In the genomic region with DNA sequence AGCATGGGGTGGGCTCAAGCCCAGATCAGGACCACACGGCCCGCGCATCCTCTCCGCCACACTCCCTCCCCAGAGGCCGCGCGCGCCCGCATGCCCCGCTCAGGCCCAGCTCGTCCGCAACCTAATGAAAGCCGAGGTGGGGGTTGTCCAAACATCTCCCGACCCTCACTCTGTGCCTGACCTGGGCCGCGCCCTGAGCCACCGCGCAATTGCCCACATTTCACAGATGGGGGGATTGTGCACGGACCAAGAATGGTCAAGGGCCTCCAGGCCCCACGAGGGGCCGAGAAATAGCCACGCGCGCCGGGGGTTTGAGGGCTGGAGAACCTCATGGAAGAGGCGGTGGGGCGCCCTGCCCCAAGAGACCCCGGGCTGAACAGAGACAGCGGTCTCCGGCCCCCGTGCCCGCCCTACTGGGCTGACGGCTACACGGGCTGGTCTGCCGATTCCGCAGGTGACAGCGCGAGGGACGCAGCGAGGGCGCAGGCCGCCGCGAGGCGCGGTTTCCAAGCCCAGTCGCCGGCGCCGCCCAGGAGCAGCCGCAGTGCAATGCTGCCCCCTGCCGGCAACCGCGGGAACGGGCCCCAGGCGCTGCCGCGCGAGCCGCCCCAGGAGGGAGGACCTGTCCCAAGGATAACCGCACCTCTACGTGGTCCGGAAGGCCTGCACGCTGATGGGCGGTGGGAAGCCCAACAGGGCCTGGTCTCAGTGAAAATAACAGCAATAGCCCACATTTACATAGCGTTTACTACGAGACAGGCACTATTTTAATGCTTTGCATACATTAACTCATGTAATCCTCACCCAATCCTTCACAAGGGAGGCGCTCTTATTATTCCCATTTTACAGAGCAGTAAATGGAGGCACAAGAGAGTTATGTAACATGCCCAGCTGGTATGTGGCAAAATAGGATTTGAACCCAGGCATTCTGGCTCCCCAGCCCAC, we compare ENCODE assay signal across 8 cellular contexts. TPM values are rescaled to one million over a fixed set of nuclear protein-coding genes. Genes with fewer than 3 reads are reported as not detected.
A peak's percentile ranks its signal among the peaks of the same experiment; 100 is the strongest.
DNase-seq lines count a peak whose midpoint lies in the region; ATAC-seq and TF ChIP-seq lines count a peak whose summit lies in the region.

No MANE protein-coding gene starts in this region.

- ATAC-seq in GM21515 (IDR thresholded peaks at IDR 0.05; ENCODE audit: unreplicated experiment) (peak; percentile 96), SK-N-SH treated with all-trans-retinoic acid at 6 μM for 48 hours (peak; percentile 98)

- intact Hi-C loops in cardiac septum (cut with DNase I): loop anchor here (5.0 to 10.0 kb wide), 2 partner anchors 585 to 832 kb away; no protein-coding TSS in a partner anchor

- TF ChIP-seq CTCF in retinal pigment epithelial cell (conservative IDR thresholded peaks at IDR 0.05; ENCODE audit: low read depth, low read length): peak; percentile 79

- H3K4me3 ChIP-seq in retinal pigment epithelial cell (ENCODE audit: low read length): peak overlapping the region; percentile 17

- DNase-seq in EL (peak; percentile 58), HT1080 (ENCODE audit: low read depth) (peak; percentile 70), cardiac septum (ENCODE audit: low spot score) (peak; percentile 89), retinal pigment epithelial cell (ENCODE audit: low read depth) (no peak), NCI-H2029 (lab: John Stamatoyannopoulos, UW) (no peak)
- DNase-seq in activated naive CD4-positive, alpha-beta T cell treated with anti-CD3 and anti-CD28 coated beads, Interleukin-2, amount 50 U/mL, for 16 hours: peak; percentile 83

TF ChIP-seq in SK-N-SH treated with all-trans-retinoic acid at 6 μM for 48 hours, 23 proteins besides CTCF, POLR2A, EP300 and RAD21:
- TF ChIP-seq, protein P1, sequence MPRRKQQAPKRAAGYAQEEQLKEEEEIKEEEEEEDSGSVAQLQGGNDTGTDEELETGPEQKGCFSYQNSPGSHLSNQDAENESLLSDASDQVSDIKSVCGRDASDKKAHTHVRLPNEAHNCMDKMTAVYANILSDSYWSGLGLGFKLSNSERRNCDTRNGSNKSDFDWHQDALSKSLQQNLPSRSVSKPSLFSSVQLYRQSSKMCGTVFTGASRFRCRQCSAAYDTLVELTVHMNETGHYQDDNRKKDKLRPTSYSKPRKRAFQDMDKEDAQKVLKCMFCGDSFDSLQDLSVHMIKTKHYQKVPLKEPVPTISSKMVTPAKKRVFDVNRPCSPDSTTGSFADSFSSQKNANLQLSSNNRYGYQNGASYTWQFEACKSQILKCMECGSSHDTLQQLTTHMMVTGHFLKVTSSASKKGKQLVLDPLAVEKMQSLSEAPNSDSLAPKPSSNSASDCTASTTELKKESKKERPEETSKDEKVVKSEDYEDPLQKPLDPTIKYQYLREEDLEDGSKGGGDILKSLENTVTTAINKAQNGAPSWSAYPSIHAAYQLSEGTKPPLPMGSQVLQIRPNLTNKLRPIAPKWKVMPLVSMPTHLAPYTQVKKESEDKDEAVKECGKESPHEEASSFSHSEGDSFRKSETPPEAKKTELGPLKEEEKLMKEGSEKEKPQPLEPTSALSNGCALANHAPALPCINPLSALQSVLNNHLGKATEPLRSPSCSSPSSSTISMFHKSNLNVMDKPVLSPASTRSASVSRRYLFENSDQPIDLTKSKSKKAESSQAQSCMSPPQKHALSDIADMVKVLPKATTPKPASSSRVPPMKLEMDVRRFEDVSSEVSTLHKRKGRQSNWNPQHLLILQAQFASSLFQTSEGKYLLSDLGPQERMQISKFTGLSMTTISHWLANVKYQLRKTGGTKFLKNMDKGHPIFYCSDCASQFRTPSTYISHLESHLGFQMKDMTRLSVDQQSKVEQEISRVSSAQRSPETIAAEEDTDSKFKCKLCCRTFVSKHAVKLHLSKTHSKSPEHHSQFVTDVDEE (CRISPR knock-in tag; IDR thresholded peaks at IDR 0.05): 0 out of 2 replicates have a peak, but pooled peaks have one; percentile 25
- TF ChIP-seq ARNTL (CRISPR knock-in tag; IDR thresholded peaks at IDR 0.05; ENCODE audit: borderline replicate concordance, low read depth) (no peak), TOX (CRISPR knock-in tag; IDR thresholded peaks at IDR 0.05; ENCODE audit: borderline replicate concordance) (no peak), ZFP30 (CRISPR knock-in tag; IDR thresholded peaks at IDR 0.05) (no peak), CSDC2 (CRISPR knock-in tag; IDR thresholded peaks at IDR 0.05) (no peak), RARB (CRISPR knock-in tag; IDR thresholded peaks at IDR 0.05) (no peak), ESRRG (CRISPR knock-in tag; IDR thresholded peaks at IDR 0.05) (no peak), ZNF565 (CRISPR knock-in tag; conservative IDR thresholded peaks at IDR 0.05; ENCODE audit: low read depth) (no peak)

RNA-seq across cellular contexts. Expression of a gene that starts 10.5 kb away (rescaled TPM):
- total RNA-seq in HT1080 (2014; rRNA removed; shearing (Covaris generic)): 2.6 and 5.4 TPM in 2 replicates
- polyA plus RNA-seq in HT1080 (2015; cell fraction: cytosol; rRNA removed): 1.5 and 1.9 TPM in 2 replicates
- 2.1 and 2.3 TPM in 2 replicates for polyA plus RNA-seq in HT1080 (2015; cell fraction: nucleus; rRNA removed)
- 3.0 TPM for total RNA-seq in cardiac septum

Comparison
In these comparisons a context has a peak if more than half of its experiments do, and no peak if none do; other contexts are left out.
1. DNase-seq: peak in EL (single experiment), HT1080 (single experiment), activated naive CD4-positive, alpha-beta T cell treated with anti-CD3 and anti-CD28 coated beads, Interleukin-2, amount 50 U/mL, for 16 hours (single experiment) and cardiac septum (single experiment); none in retinal pigment epithelial cell (single experiment) and NCI-H2029 (single experiment).